Comparison of ENCODE assay signal across 8 cellular contexts in the genomic region with DNA sequence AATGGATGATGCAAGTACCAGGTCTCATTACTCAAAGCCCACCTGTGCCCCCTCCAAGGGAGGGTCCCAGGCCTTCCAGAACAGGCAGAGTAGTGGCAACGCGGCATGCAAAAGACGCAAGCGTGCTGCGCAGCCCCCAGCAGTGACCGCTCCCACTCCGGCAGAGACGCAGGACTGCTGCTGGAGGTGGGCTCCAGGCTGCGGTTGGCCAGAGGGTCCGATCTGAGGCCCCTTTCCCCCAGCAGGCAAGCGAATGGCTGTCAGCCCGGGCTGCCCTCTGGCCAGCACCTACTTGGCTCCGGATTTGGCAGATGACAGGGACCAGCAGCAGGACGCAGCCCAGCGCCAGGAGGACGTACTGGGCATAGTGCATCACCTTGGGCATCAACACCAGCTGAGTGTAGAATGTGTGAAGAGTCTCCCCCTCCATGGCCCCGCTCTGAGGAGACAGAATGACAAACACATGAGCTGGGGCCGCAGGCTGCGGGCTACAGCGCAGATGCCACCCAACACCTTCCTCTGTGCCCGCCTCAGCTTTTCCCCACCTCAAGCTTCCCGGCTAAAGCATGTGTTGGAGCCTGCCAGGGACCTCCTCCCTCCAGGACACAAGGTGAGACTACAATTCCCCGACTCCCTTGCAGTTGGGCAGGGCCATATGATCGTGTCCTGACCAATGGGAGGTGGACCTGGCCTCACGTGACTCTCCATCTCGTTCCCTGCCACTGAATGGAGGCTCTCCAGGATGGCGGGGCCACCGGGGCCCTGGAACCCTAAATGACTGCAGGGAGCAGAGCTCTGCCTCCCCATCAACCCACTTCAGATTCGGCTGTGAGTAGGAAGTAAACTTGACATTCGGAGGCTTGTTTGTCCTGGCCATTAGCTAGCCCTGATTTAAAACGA.
DNase-seq lines count a peak whose midpoint lies in the region; ATAC-seq and TF ChIP-seq lines count a peak whose summit lies in the region.

No MANE protein-coding gene starts in this region.

- H3K4me3 ChIP-seq in AG09309 (ENCODE audit: control insufficient read depth, low read depth, low read length) = peak overlapping the region; percentile 30
- H3K4me3 ChIP-seq in fibroblast of pulmonary artery (replicated peaks; ENCODE audit: low read depth, low read length) = peak overlapping the region; percentile 52

- peak; percentile 55 for DNase-seq in AG09309 (ENCODE audit: low read depth)
- DNase-seq in NCI-H510A treated with DMSO at 0.1 percent for 48 hours (lab: John Stamatoyannopoulos, UW) = peak; percentile 93
- DNase-seq in fibroblast of pulmonary artery (ENCODE audit: low read depth) = peak; percentile 92
- DNase-seq in nephron progenitor cell = peak; percentile 90
- no peak for DNase-seq in GF-D8 (lab: John Stamatoyannopoulos, UW)
- no peak for DNase-seq in activated CD4-positive, alpha-beta T cell treated with anti-CD3 and anti-CD28 coated beads for 1 hour
- DNase-seq in GM10248 (ENCODE audit: extremely low spot score) = no peak

- H3K27me3 Mint-ChIP-seq in nephron progenitor cell (ENCODE audit: low read depth, poor library complexity) = no peaks in the 10 kb centered on the region

- no peaks in the 10 kb centered on the region for H3K9me3 Mint-ChIP-seq in nephron progenitor cell

- H3K27ac Mint-ChIP-seq in nephron progenitor cell = peak overlapping the region; percentile 57

- ATAC-seq in GM18909 (IDR thresholded peaks at IDR 0.05; ENCODE audit: poor library complexity, unreplicated experiment) = no peak

- peaks cover 19% of the 10 kb centered on the region for H3K4me1 Mint-ChIP-seq in nephron progenitor cell

- POLR2A ChIA-PET in GM10248 (lab: Yijun Ruan, JAX) = interaction anchor here (0.6 kb wide), 1 partner anchor 116 kb away, joined by 5 read pairs; no protein-coding TSS in a partner anchor

- TF ChIP-seq CTCF in AG09309 (IDR thresholded peaks at IDR 0.05; ENCODE audit: control insufficient read depth, insufficient read depth, low read depth, low read length, missing control alignments) (no peak), fibroblast of pulmonary artery (IDR thresholded peaks at IDR 0.05; ENCODE audit: low read length, missing control alignments) (no peak), nephron progenitor cell (IDR thresholded peaks at IDR 0.05) (no peak), GM10248 (IDR thresholded peaks at IDR 0.05; ENCODE audit: control extremely low read depth, extremely low read depth, low read depth, missing control alignments) (no peak)

- peaks cover 6% of the 10 kb centered on the region for H3K36me3 Mint-ChIP-seq in nephron progenitor cell (ENCODE audit: low read depth)

- CTCF ChIA-PET in GM10248 (lab: Yijun Ruan, JAX) = interaction anchor here (0.8 to 2.2 kb wide), 5 partner anchors 10 to 19 kb away, joined by 3 to 8 read pairs (median 5); no protein-coding TSS in a partner anchor

- peak overlapping the region; percentile 93 for H3K4me3 Mint-ChIP-seq in nephron progenitor cell

Comparison
In these comparisons a context has a peak if more than half of its experiments do, and no peak if none do; other contexts are left out.
1. DNase-seq: peak in AG09309 (single experiment), NCI-H510A treated with DMSO at 0.1 percent for 48 hours (single experiment), fibroblast of pulmonary artery (single experiment) and nephron progenitor cell (single experiment); none in GF-D8 (single experiment), activated CD4-positive, alpha-beta T cell treated with anti-CD3 and anti-CD28 coated beads for 1 hour (single experiment) and GM10248 (single experiment).